ENCODE assay signal across 12 cellular contexts in the genomic region with DNA sequence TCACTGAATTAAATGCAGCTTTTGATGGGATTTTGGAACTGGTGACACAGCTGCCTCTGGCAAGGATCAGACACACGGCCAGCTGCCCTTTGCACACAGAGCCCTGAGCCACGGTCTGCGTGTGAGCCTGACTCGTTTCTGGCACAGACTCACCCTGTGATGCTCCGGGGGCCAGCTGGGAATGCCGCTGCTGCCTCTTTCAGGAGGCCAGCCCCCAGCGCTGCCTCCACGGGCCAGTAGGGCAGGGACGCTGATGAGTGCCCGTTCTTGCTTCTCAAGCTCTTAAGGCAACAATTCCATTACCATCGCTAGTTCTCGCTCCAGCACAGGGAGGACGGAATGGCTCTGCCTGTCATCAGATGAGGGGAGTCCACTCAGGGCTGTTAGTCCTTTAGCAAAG.
DNase-seq lines count a peak whose midpoint lies in the region; ATAC-seq and TF ChIP-seq lines count a peak whose summit lies in the region.
"Had no signal": no experiment of that assay in that cellular context is flagged by ENCODE, and none has a peak within 500 bp of the region (broad histone marks: within the 10 kb centered on the region; RNA-seq: fewer than 3 reads in every experiment).

No MANE protein-coding gene starts in this region.

- peak; percentile 5 for DNase-seq in NCI-H345 (lab: John Stamatoyannopoulos, UW)
- no peak for DNase-seq in NCI-H345 treated with DMSO at 0.1 percent for 48 hours (lab: John Stamatoyannopoulos, UW; ENCODE audit: unreplicated experiment)
- peak; percentile 9 to 87 (median 82) for DNase-seq in dorsolateral prefrontal cortex
- DNase-seq in lower leg skin (ENCODE audit: low spot score in 2 of 2) = peak; percentile 63 to 93
- peak in 46 of 49 donors; percentile 10 to 85 (median 52) for DNase-seq in substantia nigra (lab: John Stamatoyannopoulos, UW)
- DNase-seq in activated T-cell treated with anti-CD3 and anti-CD28 coated beads, Interleukin-2, amount 50 U/mL, for 72 hours = no peak
- DNase-seq in kidney glomerular epithelial cell (lab: John Stamatoyannopoulos, UW) = no peak
- DNase-seq: activated CD4-positive, alpha-beta T cell treated with anti-CD3 and anti-CD28 coated beads for 36 hours; NCI-H446 treated with DMSO at 0.1 percent for 48 hours had no signal

- peak in 20 of 56 donors; percentile 7 to 57 (median 34) for TF ChIP-seq CTCF in dorsolateral prefrontal cortex (IDR thresholded peaks at IDR 0.05 in 54 of 56, conservative IDR thresholded peaks at IDR 0.05 in 2 of 56; ENCODE audit: low read depth in 1 of 56, partially characterized antibody in 56 of 56)
- TF ChIP-seq CTCF in lower leg skin (IDR thresholded peaks at IDR 0.05) = no peak

- intact Hi-C loops in dorsolateral prefrontal cortex (cut with DNase I) (loop anchor here in 1 of 2 donors (5.0 kb wide), 2 partner anchors 34 to 161 kb away; a partner anchor contains a TSS), lower leg skin (cut with DNase I; ENCODE audit: low total_unique reads) (no loop called here)

- peak overlapping the region in 50 of 59 donors; percentile 7 to 64 (median 36) for H3K4me3 ChIP-seq in dorsolateral prefrontal cortex
- H3K4me3 ChIP-seq in lower leg skin (ENCODE audit: low read depth, poor library complexity, severe bottlenecking) = no peak overlapping the region
- H3K4me3 ChIP-seq: K562, pancreas had no signal

- TF ChIP-seq POLR2A in lower leg skin (IDR thresholded peaks at IDR 0.05) = no peak

- H3K9me3 Mint-ChIP-seq in activated T-cell treated with anti-CD3 and anti-CD28 coated beads, Interleukin-2, amount 50 U/mL, for 72 hours = peaks cover 7 to 10% of the 10 kb centered on the region in 2 donors

- H3K36me3 Mint-ChIP-seq in activated T-cell treated with anti-CD3 and anti-CD28 coated beads, Interleukin-2, amount 50 U/mL, for 72 hours (ENCODE audit: insufficient read depth in 2 of 2) = peaks cover 14 to 23% of the 10 kb centered on the region in 2 donors

- H3K4me3 Mint-ChIP-seq in activated T-cell treated with anti-CD3 and anti-CD28 coated beads, Interleukin-2, amount 50 U/mL, for 72 hours = no peak overlapping the region
- H3K4me3 Mint-ChIP-seq: activated CD4-positive, alpha-beta T cell treated with anti-CD3 and anti-CD28 coated beads for 36 hours had no signal

- H3K27ac ChIP-seq in dorsolateral prefrontal cortex (peak overlapping the region in 42 of 59 donors; percentile 5 to 80 (median 60)), substantia nigra (ENCODE audit: low read depth, low read length, poor library complexity, severe bottlenecking) (peak overlapping the region; percentile 45)
- H3K27ac ChIP-seq: pancreas had no signal

- H3K27ac Mint-ChIP-seq in activated T-cell treated with anti-CD3 and anti-CD28 coated beads, Interleukin-2, amount 50 U/mL, for 72 hours = no peak overlapping the region
- H3K27ac Mint-ChIP-seq: activated CD4-positive, alpha-beta T cell treated with anti-CD3 and anti-CD28 coated beads for 36 hours had no signal

- no peak for ATAC-seq in activated T-cell treated with anti-CD3 and anti-CD28 coated beads, Interleukin-2, amount 50 U/mL, for 72 hours (replicated peaks in 1 of 2)
- no peak for ATAC-seq in GM19035 (IDR thresholded peaks at IDR 0.05; ENCODE audit: unreplicated experiment)
- ATAC-seq: activated CD4-positive, alpha-beta T cell treated with anti-CD3 and anti-CD28 coated beads for 36 hours; K562 had no signal

- H3K4me1 Mint-ChIP-seq in activated T-cell treated with anti-CD3 and anti-CD28 coated beads, Interleukin-2, amount 50 U/mL, for 72 hours (ENCODE audit: low read depth) = peaks cover 32% of the 10 kb centered on the region

- WGBS in lower leg skin, 2 donors = 50% methylated on average over 5 to 12 of the region's 13 CpGs

- no peaks in the 10 kb centered on the region for H3K27me3 Mint-ChIP-seq in activated T-cell treated with anti-CD3 and anti-CD28 coated beads, Interleukin-2, amount 50 U/mL, for 72 hours (ENCODE audit: low read depth)
- H3K27me3 Mint-ChIP-seq: activated CD4-positive, alpha-beta T cell treated with anti-CD3 and anti-CD28 coated beads for 36 hours had no signal

- peaks cover 0 to 4% (median 0%) of the 10 kb centered on the region in 45 donors for H3K27me3 ChIP-seq in dorsolateral prefrontal cortex
- H3K27me3 ChIP-seq: pancreas had no signal

Comparison
In these comparisons a context has a peak if more than half of its experiments do, and no peak if none do; other contexts are left out.
1. DNase-seq: peak in NCI-H345 (single experiment), dorsolateral prefrontal cortex (10 of 10), lower leg skin (2 of 2) and substantia nigra (46 of 49); none in NCI-H345 treated with DMSO at 0.1 percent for 48 hours (single experiment), activated T-cell treated with anti-CD3 and anti-CD28 coated beads, Interleukin-2, amount 50 U/mL, for 72 hours (0 of 2) and kidney glomerular epithelial cell (single experiment).